Comparison of ENCODE assay signal across 11 cellular contexts in genomic region chr2:39470580-39470979, GRCh38. TPM values are rescaled to one million over a fixed set of nuclear protein-coding genes. Genes with fewer than 3 reads are reported as not detected.
DNase-seq lines count a peak whose midpoint lies in the region; ATAC-seq, FAIRE-seq and TF ChIP-seq lines count a peak whose summit lies in the region.
"Had no signal": no experiment of that assay in that cellular context is flagged by ENCODE, and none has a peak within 500 bp of the region (broad histone marks: within the 10 kb centered on the region; RNA-seq: fewer than 3 reads in every experiment).

No MANE protein-coding gene starts in this region.

- WGBS in small intestine, 3 donors = 91 to 95% (median 95%) methylated on average over 3 of the region's 3 CpGs

- peaks cover 45% of the 10 kb centered on the region for H3K4me1 Mint-ChIP-seq in nephron

- no peaks in the 10 kb centered on the region for H3K9me3 Mint-ChIP-seq in nephron
- H3K9me3 Mint-ChIP-seq: activated CD8-positive, alpha-beta T cell treated with anti-CD3 and anti-CD28 coated beads for 36 hours had no signal

- FAIRE-seq in small intestine (lab: Jason Lieb, UNC) = no peak

- no peaks in the 10 kb centered on the region for H3K27me3 Mint-ChIP-seq in nephron (ENCODE audit: low read depth)
- H3K27me3 Mint-ChIP-seq: activated CD8-positive, alpha-beta T cell treated with anti-CD3 and anti-CD28 coated beads for 36 hours had no signal

- H3K36me3 Mint-ChIP-seq in nephron (ENCODE audit: low read depth) = no peaks in the 10 kb centered on the region

- ATAC-seq in GM18870 (IDR thresholded peaks at IDR 0.05; ENCODE audit: unreplicated experiment) (peak; percentile 47), GM21717 (IDR thresholded peaks at IDR 0.05; ENCODE audit: unreplicated experiment) (peak; percentile 61), HG03175 (IDR thresholded peaks at IDR 0.05; ENCODE audit: unreplicated experiment) (peak; percentile 80)

- H3K27ac Mint-ChIP-seq in nephron = peak overlapping the region in 2 of 3 experiments; percentile 4 to 89
- H3K27ac Mint-ChIP-seq: activated CD8-positive, alpha-beta T cell treated with anti-CD3 and anti-CD28 coated beads for 36 hours had no signal

- H3K27me3 ChIP-seq in small intestine (ENCODE audit: control insufficient read depth in 2 of 2, insufficient read depth in 2 of 2, low read length in 2 of 2) = no peaks in the 10 kb centered on the region

- H3K27ac ChIP-seq in small intestine (ENCODE audit: low read depth in 1 of 2, low read length in 1 of 2) = no peak overlapping the region

- H3K4me3 Mint-ChIP-seq in nephron = no peak overlapping the region
- H3K4me3 Mint-ChIP-seq: activated CD8-positive, alpha-beta T cell treated with anti-CD3 and anti-CD28 coated beads for 36 hours had no signal

- TF ChIP-seq CTCF in nephron (IDR thresholded peaks at IDR 0.05; ENCODE audit: unreplicated experiment in 3 of 3) = no peak

- H3K4me3 ChIP-seq in small intestine (ENCODE audit: low read depth in 1 of 2, low read length in 2 of 2) = no peak overlapping the region
- H3K4me3 ChIP-seq: skin epidermis had no signal

- DNase-seq in small intestine (no peak), amniotic stem cell (lab: John Stamatoyannopoulos, UW) (no peak), NOMO-1 treated with DMSO at 0.1 percent for 48 hours (lab: John Stamatoyannopoulos, UW; ENCODE audit: unreplicated experiment) (no peak), superior temporal gyrus (ENCODE audit: extremely low spot score) (no peak)
- DNase-seq: NCI-H2171 treated with DMSO at 0.1 percent for 48 hours had no signal

- H3K9me3 ChIP-seq in small intestine (ENCODE audit: control insufficient read depth, low read depth) = no peaks in the 10 kb centered on the region

- no peaks in the 10 kb centered on the region for H3K36me3 ChIP-seq in small intestine (ENCODE audit: control insufficient read depth in 2 of 2, insufficient read depth in 2 of 2, low read length in 2 of 2)

- H3K4me1 ChIP-seq in small intestine (ENCODE audit: control insufficient read depth in 2 of 2, insufficient read depth in 1 of 2, low read depth in 1 of 2, low read length in 1 of 2) = peaks cover 7% of the 10 kb centered on the region in 2 donors

RNA-seq across cellular contexts. Expression of gene MAP4K3, which starts 33.5 kb away (rescaled TPM):
- polyA plus RNA-seq in small intestine = 10 to 100 TPM in 2 of 3 donors, 1 to 10 TPM in 1; 9.5 to 14.1 (median 13.8) TPM
